8 cellular contexts compared by ENCODE assay signal in genomic region chr9:34647651-34648050, GRCh38. TPM values are rescaled to one million over a fixed set of nuclear protein-coding genes. Genes with fewer than 3 reads are reported as not detected.
DNase-seq lines count a peak whose midpoint lies in the region; ATAC-seq, FAIRE-seq and TF ChIP-seq lines count a peak whose summit lies in the region.

No MANE protein-coding gene starts in this region.

- H3K36me3 ChIP-seq in CD8-positive, alpha-beta T cell (ENCODE audit: insufficient read depth, low read length), result peaks cover 22% of the 10 kb centered on the region
- no peaks in the 10 kb centered on the region for H3K36me3 ChIP-seq in PC-3 (ENCODE audit: low read depth, low read length)
- peaks cover 0 to 14% of the 10 kb centered on the region in 2 experiments for H3K36me3 ChIP-seq in endothelial cell of umbilical vein (ENCODE audit: control insufficient read depth in 2 of 2, extremely low read depth in 1 of 2, insufficient read depth in 2 of 2, low read length in 2 of 2)
- peaks cover 21% of the 10 kb centered on the region for H3K36me3 ChIP-seq in osteoblast (ENCODE audit: insufficient read depth, low read length)

- H3K9me1 ChIP-seq in endothelial cell of umbilical vein (replicated peaks; ENCODE audit: control insufficient read depth, extremely low read depth, insufficient read depth, low read length), result no peaks in the 10 kb centered on the region

- TF ChIP-seq CTCF in CD8-positive, alpha-beta T cell (IDR thresholded peaks at IDR 0.05), result no peak
- TF ChIP-seq CTCF in PC-3 (conservative IDR thresholded peaks at IDR 0.05; ENCODE audit: low read depth, low read length) (no peak), endothelial cell of umbilical vein (IDR thresholded peaks at IDR 0.05; ENCODE audit: extremely low read depth in 1 of 2, insufficient read depth in 1 of 2, low read depth in 1 of 2, low read length in 2 of 2) (no peak), osteoblast (IDR thresholded peaks at IDR 0.05; ENCODE audit: extremely low read depth, low read depth, low read length) (no peak)

- H3K27ac ChIP-seq in CD8-positive, alpha-beta T cell (ENCODE audit: low read depth, low read length), result peak overlapping the region; percentile 69
- no peak overlapping the region for H3K27ac ChIP-seq in PC-3 (ENCODE audit: low read length)
- no peak overlapping the region for H3K27ac ChIP-seq in endothelial cell of umbilical vein (ENCODE audit: insufficient read depth, low read depth, low read length)
- no peak overlapping the region for H3K27ac ChIP-seq in osteoblast (ENCODE audit: low read depth, low read length)

- no peaks in the 10 kb centered on the region for H3K27me3 ChIP-seq in CD8-positive, alpha-beta T cell (ENCODE audit: insufficient read depth, low read length)
- no peaks in the 10 kb centered on the region for H3K27me3 ChIP-seq in PC-3 (ENCODE audit: low read length)
- H3K27me3 ChIP-seq in endothelial cell of umbilical vein (ENCODE audit: control insufficient read depth in 2 of 2, insufficient read depth in 2 of 2, low read length in 2 of 2), result no peaks in the 10 kb centered on the region
- no peaks in the 10 kb centered on the region for H3K27me3 ChIP-seq in osteoblast (ENCODE audit: insufficient read depth, low read length)

- H3K4me1 ChIP-seq in CD8-positive, alpha-beta T cell (ENCODE audit: insufficient read depth, low read length), result peaks cover 36% of the 10 kb centered on the region
- H3K4me1 ChIP-seq in PC-3 (ENCODE audit: insufficient read depth, low read length), result peaks cover 23% of the 10 kb centered on the region; the same call in 1 of the 2 replicates
- peaks cover 28% of the 10 kb centered on the region for H3K4me1 ChIP-seq in endothelial cell of umbilical vein (ENCODE audit: control insufficient read depth, extremely low read depth, insufficient read depth, low read length)
- H3K4me1 ChIP-seq in osteoblast (ENCODE audit: insufficient read depth, low read length), result peaks cover 35% of the 10 kb centered on the region

- DNase-seq in CD8-positive, alpha-beta T cell, result peak in 1 of 7 experiments; percentile 20
- DNase-seq in PC-3, result no peak
- no peak for DNase-seq in endothelial cell of umbilical vein (ENCODE audit: low read depth, low spot score)
- no peak for DNase-seq in osteoblast (ENCODE audit: insufficient read length, low spot score, missing footprints)
- DNase-seq in DMS53 (lab: John Stamatoyannopoulos, UW), result no peak
- no peak for DNase-seq in HEK293T (ENCODE audit: extremely low spot score)

- dilution Hi-C loops in endothelial cell of umbilical vein (cut with MboI; ENCODE audit: extremely low pct_ligation_motif_present, low sequenced_read_pairs), result no loop called here

- FAIRE-seq in endothelial cell of umbilical vein (lab: Jason Lieb, UNC), result no peak

- peak overlapping the region; percentile 95 for H3K4me3 Mint-ChIP-seq in CD8-positive, alpha-beta T cell

- POLR2A ChIA-PET in CD8-positive, alpha-beta T cell (lab: Charles Lee), result interaction anchor here (0.6 to 4.0 kb wide), 4 partner anchors 9 to 508 kb away, joined by 3 to 42 read pairs (median 12); partner anchors contain the start of gene SIGMAR1
- POLR2A ChIA-PET in PC-3 (lab: Charles Lee; ENCODE audit: unreplicated experiment), result no interaction called here
- POLR2A ChIA-PET in endothelial cell of umbilical vein (lab: Charles Lee), result interaction anchor here (1.5 to 1.9 kb wide), 2 partner anchors 10 to 17 kb away, joined by 7 read pairs; partner anchors contain the start of gene SIGMAR1
- POLR2A ChIA-PET in HEK293T (lab: Yijun Ruan, JAX), result interaction anchor here (2.4 to 4.7 kb wide), 2 partner anchors 12 to 17 kb away, joined by 11 to 67 read pairs; partner anchors contain the start of gene SIGMAR1

- peak overlapping the region; percentile 89 for H3K4me3 ChIP-seq in CD8-positive, alpha-beta T cell (ENCODE audit: low read depth, low read length)
- peak overlapping the region; percentile 81 for H3K4me3 ChIP-seq in PC-3 (ENCODE audit: low read length)
- peak overlapping the region in 2 of 3 experiments; percentile 75 to 78 for H3K4me3 ChIP-seq in endothelial cell of umbilical vein (replicated peaks in 1 of 3; ENCODE audit: insufficient read depth in 1 of 3, low read depth in 1 of 3, low read length in 3 of 3)
- peak overlapping the region; percentile 88 for H3K4me3 ChIP-seq in osteoblast (ENCODE audit: insufficient read depth, low read length)

- no peaks in the 10 kb centered on the region for H3K27me3 Mint-ChIP-seq in CD8-positive, alpha-beta T cell (ENCODE audit: low read depth)

- H4K20me1 ChIP-seq in PC-3 (ENCODE audit: low read length), result no peaks in the 10 kb centered on the region
- no peaks in the 10 kb centered on the region for H4K20me1 ChIP-seq in endothelial cell of umbilical vein (replicated peaks; ENCODE audit: control insufficient read depth, extremely low read depth, insufficient read depth, low read length)
- peaks cover 12% of the 10 kb centered on the region for H4K20me1 ChIP-seq in osteoblast (ENCODE audit: insufficient read depth, low read length)

- peaks cover 53% of the 10 kb centered on the region for H3K36me3 Mint-ChIP-seq in CD8-positive, alpha-beta T cell

- H3K4me2 ChIP-seq in PC-3 (ENCODE audit: low read length) (peak overlapping the region; percentile 92), endothelial cell of umbilical vein (ENCODE audit: insufficient read depth, low read length) (peak overlapping the region; percentile 82), osteoblast (ENCODE audit: insufficient read depth, low read length) (peak overlapping the region; percentile 86)

- H2AFZ ChIP-seq in PC-3 (ENCODE audit: low read length) (no peak overlapping the region), endothelial cell of umbilical vein (ENCODE audit: low read depth, low read length) (no peak overlapping the region), osteoblast (ENCODE audit: low read length) (no peak overlapping the region)

- H3K9me3 Mint-ChIP-seq in CD8-positive, alpha-beta T cell, result no peaks in the 10 kb centered on the region

- H3F3A ChIP-seq in PC-3 (ENCODE audit: low read length, unreplicated experiment), result no peaks in the 10 kb centered on the region

- intact Hi-C loops in CD8-positive, alpha-beta T cell (cut with DNase I, micrococcal nuclease), result loop anchor here in 1 of 2 experiments (5.0 kb wide), 2 partner anchors 55 to 320 kb away; partner anchors contain the start of genes KIF24 and NUDT2
- intact Hi-C loops in PC-3 (cut with micrococcal nuclease) (no loop called here), endothelial cell of umbilical vein (cut with micrococcal nuclease) (no loop called here)

- H3K9ac ChIP-seq in PC-3 (ENCODE audit: low read length), result no peak overlapping the region
- H3K9ac ChIP-seq in endothelial cell of umbilical vein (replicated peaks; ENCODE audit: extremely low read depth, insufficient read depth, low read length), result peak overlapping the region; percentile 68

- TF ChIP-seq POLR2A in endothelial cell of umbilical vein (IDR thresholded peaks at IDR 0.05; ENCODE audit: low read depth, low read length), result no peak

- ATAC-seq in CD8-positive, alpha-beta T cell, result no peak
- ATAC-seq in PC-3 (no peak), HG02981 (IDR thresholded peaks at IDR 0.05; ENCODE audit: unreplicated experiment) (no peak), GM21367 (IDR thresholded peaks at IDR 0.05; ENCODE audit: unreplicated experiment) (no peak)

- peaks cover 41% of the 10 kb centered on the region for H3K4me1 Mint-ChIP-seq in CD8-positive, alpha-beta T cell (ENCODE audit: low read depth)

- CTCF ChIA-PET in CD8-positive, alpha-beta T cell (lab: Charles Lee), result interaction anchor here (1.3 to 5.2 kb wide), 6 partner anchors 9 to 55 kb away, joined by 3 to 86 read pairs (median 8); partner anchors contain the start of genes RPP25L and SIGMAR1
- CTCF ChIA-PET in PC-3 (lab: Charles Lee) (no interaction called here), endothelial cell of umbilical vein (lab: Charles Lee) (interaction anchor here (0.9 to 1.4 kb wide), 2 partner anchors 14 to 44 kb away, joined by 3 read pairs; no protein-coding TSS in a partner anchor), HEK293T (lab: Yijun Ruan, JAX) (interaction anchor here (0.7 to 0.8 kb wide), 2 partner anchors 55 to 814 kb away, joined by 3 to 4 read pairs; no protein-coding TSS in a partner anchor)

- no peaks in the 10 kb centered on the region for H3K9me3 ChIP-seq in CD8-positive, alpha-beta T cell (ENCODE audit: low read length)
- H3K9me3 ChIP-seq in PC-3 (ENCODE audit: low read length) (no peaks in the 10 kb centered on the region), endothelial cell of umbilical vein (replicated peaks; ENCODE audit: control insufficient read depth, insufficient read depth, low read length) (no peaks in the 10 kb centered on the region), osteoblast (ENCODE audit: low read depth, low read length) (no peaks in the 10 kb centered on the region)

- BruUV-seq in PC-3 (replicated peaks; lab: Mats Ljungman, UMichigan) (no TSS peak), endothelial cell of umbilical vein (replicated peaks; lab: Mats Ljungman, UMichigan) (no TSS peak)

- H3K79me2 ChIP-seq in PC-3 (ENCODE audit: low read length) (peaks cover 10% of the 10 kb centered on the region; the same call in 1 of the 2 replicates), endothelial cell of umbilical vein (ENCODE audit: control insufficient read depth, insufficient read depth, low read length) (peaks cover 6% of the 10 kb centered on the region), osteoblast (ENCODE audit: insufficient read depth, low read length) (peaks cover 19% of the 10 kb centered on the region)

- no peaks in the 10 kb centered on the region for H3K9me2 ChIP-seq in PC-3 (replicated peaks; ENCODE audit: low read length)

- peak overlapping the region; percentile 89 for H3K27ac Mint-ChIP-seq in CD8-positive, alpha-beta T cell

RNA-seq across cellular contexts. Expression of gene GALT, which starts 1.2 kb away (rescaled TPM):
- total RNA-seq in CD8-positive, alpha-beta T cell, result 10 to 100 TPM; 64.7 to 68.4 TPM
- total RNA-seq in PC-3 (2014; rRNA removed), result 7.6 and 9.8 TPM in 2 replicates
- 30.0 and 36.6 TPM in 2 replicates for total RNA-seq in endothelial cell of umbilical vein
- 58.5 and 61.3 TPM in 2 replicates for polyA plus RNA-seq in endothelial cell of umbilical vein
- 22.5 and 25.6 TPM in 2 replicates for polyA plus RNA-seq in endothelial cell of umbilical vein (2011; cell fraction: cytosol; rRNA removed)
- 240 and 284 TPM in 2 replicates for polyA plus RNA-seq in endothelial cell of umbilical vein (2011; cell fraction: nucleus; rRNA removed)
- 23.6 and 34.5 TPM in 2 replicates for polyA plus RNA-seq in endothelial cell of umbilical vein (2012)
- polyA minus RNA-seq in endothelial cell of umbilical vein, result 29.7 and 32.3 TPM in 2 replicates
- polyA minus RNA-seq in endothelial cell of umbilical vein (2011; cell fraction: cytosol; rRNA and poly(A)+ RNA removed), result 8.6 TPM
- polyA minus RNA-seq in endothelial cell of umbilical vein (2011; cell fraction: nucleus; rRNA and poly(A)+ RNA removed), result 41.9 and 46.0 TPM in 2 replicates
- total RNA-seq in osteoblast, result 32.6 and 38.9 TPM in 2 replicates

RNA-seq across cellular contexts. Expression of gene IL11RA, which starts 4.3 kb away (rescaled TPM):
- total RNA-seq in CD8-positive, alpha-beta T cell, result 10 to 100 TPM; 67.5 to 68.9 TPM
- total RNA-seq in PC-3 (2014; rRNA removed) (8.3 and 8.7 TPM in 2 replicates), endothelial cell of umbilical vein (13.6 and 15.3 TPM in 2 replicates), osteoblast (34.4 and 38.0 TPM in 2 replicates)
- 18.6 and 22.5 TPM in 2 replicates for polyA plus RNA-seq in endothelial cell of umbilical vein
- 7.2 and 10.3 TPM in 2 replicates for polyA plus RNA-seq in endothelial cell of umbilical vein (2011; cell fraction: cytosol; rRNA removed)
- 49.6 and 67.6 TPM in 2 replicates for polyA plus RNA-seq in endothelial cell of umbilical vein (2011; cell fraction: nucleus; rRNA removed)
- polyA plus RNA-seq in endothelial cell of umbilical vein (2012), result 5.0 and 9.8 TPM in 2 replicates
- 6.8 and 10.8 TPM in 2 replicates for polyA minus RNA-seq in endothelial cell of umbilical vein
- polyA minus RNA-seq in endothelial cell of umbilical vein (2011; cell fraction: cytosol; rRNA and poly(A)+ RNA removed), result 2.8 TPM
- 12.5 and 16.8 TPM in 2 replicates for polyA minus RNA-seq in endothelial cell of umbilical vein (2011; cell fraction: nucleus; rRNA and poly(A)+ RNA removed)

RNA-seq across cellular contexts. Expression of gene SIGMAR1, which starts 10.1 kb away (rescaled TPM):
- 1 to 10 TPM; 8.5 to 9.6 TPM for total RNA-seq in CD8-positive, alpha-beta T cell
- total RNA-seq in PC-3 (2014; rRNA removed) (96.7 and 97.8 TPM in 2 replicates), endothelial cell of umbilical vein (74.1 and 81.2 TPM in 2 replicates), osteoblast (72.7 and 73.4 TPM in 2 replicates)
- polyA plus RNA-seq in endothelial cell of umbilical vein, result 78.4 and 83.5 TPM in 2 replicates
- polyA plus RNA-seq in endothelial cell of umbilical vein (2011; cell fraction: cytosol; rRNA removed), result 93.9 and 95.3 TPM in 2 replicates
- polyA plus RNA-seq in endothelial cell of umbilical vein (2011; cell fraction: nucleus; rRNA removed), result 24.7 and 27.2 TPM in 2 replicates
- 80.0 and 89.4 TPM in 2 replicates for polyA plus RNA-seq in endothelial cell of umbilical vein (2012)
- polyA minus RNA-seq in endothelial cell of umbilical vein, result 61.6 and 63.3 TPM in 2 replicates
- polyA minus RNA-seq in endothelial cell of umbilical vein (2011; cell fraction: cytosol; rRNA and poly(A)+ RNA removed), result 98.6 TPM
- 15.2 and 20.8 TPM in 2 replicates for polyA minus RNA-seq in endothelial cell of umbilical vein (2011; cell fraction: nucleus; rRNA and poly(A)+ RNA removed)

RNA-seq across cellular contexts. Expression of gene CCL27, which starts 14.8 kb away (rescaled TPM):
- not detected for total RNA-seq in CD8-positive, alpha-beta T cell
- not detected in 2 replicates for total RNA-seq in PC-3 (2014; rRNA removed)
- total RNA-seq in endothelial cell of umbilical vein, result not detected in 2 replicates
- polyA plus RNA-seq in endothelial cell of umbilical vein, result not detected in 2 replicates
- polyA plus RNA-seq in endothelial cell of umbilical vein (2011; cell fraction: cytosol; rRNA removed), result not detected in 2 replicates
- polyA plus RNA-seq in endothelial cell of umbilical vein (2011; cell fraction: nucleus; rRNA removed), result not detected in 2 replicates
- not detected in 2 replicates for polyA plus RNA-seq in endothelial cell of umbilical vein (2012)
- not detected in 2 replicates for polyA minus RNA-seq in endothelial cell of umbilical vein
- polyA minus RNA-seq in endothelial cell of umbilical vein (2011; cell fraction: cytosol; rRNA and poly(A)+ RNA removed), result not detected
- not detected in 2 replicates for polyA minus RNA-seq in endothelial cell of umbilical vein (2011; cell fraction: nucleus; rRNA and poly(A)+ RNA removed)
- 0.36 TPM in 1 of 2 replicates, not detected in the other for total RNA-seq in osteoblast

RNA-seq across cellular contexts. Expression of gene ARID3C, which starts 18.8 kb away (rescaled TPM):
- not detected for total RNA-seq in CD8-positive, alpha-beta T cell
- total RNA-seq in PC-3 (2014; rRNA removed) (0.23 TPM in 1 of 2 replicates, not detected in the other), endothelial cell of umbilical vein (not detected in 2 replicates), osteoblast (under 0.01 TPM in 1 of 2 replicates, not detected in the other)
- polyA plus RNA-seq in endothelial cell of umbilical vein, result not detected in 2 replicates
- 0.06 TPM in 1 of 2 replicates, not detected in the other for polyA plus RNA-seq in endothelial cell of umbilical vein (2011; cell fraction: cytosol; rRNA removed)
- not detected in 2 replicates for polyA plus RNA-seq in endothelial cell of umbilical vein (2011; cell fraction: nucleus; rRNA removed)
- not detected in 2 replicates for polyA plus RNA-seq in endothelial cell of umbilical vein (2012)
- polyA minus RNA-seq in endothelial cell of umbilical vein, result not detected in 2 replicates
- polyA minus RNA-seq in endothelial cell of umbilical vein (2011; cell fraction: cytosol; rRNA and poly(A)+ RNA removed), result 0.72 TPM
- polyA minus RNA-seq in endothelial cell of umbilical vein (2011; cell fraction: nucleus; rRNA and poly(A)+ RNA removed), result not detected in 2 replicates
